Comparison of ENCODE assay signal across 10 cellular contexts in the genomic region with DNA sequence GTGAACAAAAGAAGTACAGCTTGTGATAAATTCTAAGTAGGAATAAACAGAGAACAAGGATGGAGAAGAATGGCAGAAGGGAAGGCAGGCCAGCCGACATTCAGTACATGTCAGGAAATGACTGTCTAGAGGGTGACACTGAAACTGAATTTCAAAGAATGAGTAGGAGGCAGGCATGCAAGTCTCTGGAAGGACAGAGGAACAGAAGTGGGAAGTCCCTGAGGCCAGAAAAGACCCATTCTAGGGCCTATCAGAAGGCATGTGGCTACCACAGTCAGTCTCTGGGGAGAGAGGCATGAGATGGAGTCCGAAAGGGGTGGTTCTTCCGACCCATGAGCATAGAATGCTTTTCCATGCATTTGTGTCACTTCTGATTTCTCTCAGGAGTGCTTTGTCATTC.
DNase-seq lines count a peak whose midpoint lies in the region; ATAC-seq and TF ChIP-seq lines count a peak whose summit lies in the region.
"Had no signal": no experiment of that assay in that cellular context is flagged by ENCODE, and none has a peak within 500 bp of the region (broad histone marks: within the 10 kb centered on the region; RNA-seq: fewer than 3 reads in every experiment).

No MANE protein-coding gene starts in this region.

- no peak overlapping the region for H3K4me3 ChIP-seq in right atrium auricular region
- H3K4me3 ChIP-seq: pancreas had no signal

- no peaks in the 10 kb centered on the region for H3K27me3 Mint-ChIP-seq in stimulated activated naive CD8-positive, alpha-beta T cell treated with anti-CD3 and anti-CD28 coated beads, Interleukin-15, amount 100 ng/mL, for 72 hours

- H3K4me1 Mint-ChIP-seq in stimulated activated naive CD8-positive, alpha-beta T cell treated with anti-CD3 and anti-CD28 coated beads, Interleukin-15, amount 100 ng/mL, for 72 hours = peaks cover 14% of the 10 kb centered on the region

- no peak overlapping the region for H3K27ac ChIP-seq in right atrium auricular region
- H3K27ac ChIP-seq: pancreas had no signal

- H3K27me3 ChIP-seq in right atrium auricular region = no peaks in the 10 kb centered on the region

- no peaks in the 10 kb centered on the region for H3K4me1 ChIP-seq in right atrium auricular region
- H3K4me1 ChIP-seq: pancreas had no signal

- no peaks in the 10 kb centered on the region for H3K36me3 ChIP-seq in right atrium auricular region
- H3K36me3 ChIP-seq: pancreas had no signal

- no peak overlapping the region for H3K4me3 Mint-ChIP-seq in stimulated activated naive CD8-positive, alpha-beta T cell treated with anti-CD3 and anti-CD28 coated beads, Interleukin-15, amount 100 ng/mL, for 72 hours

- no peak for DNase-seq in stimulated activated naive CD8-positive, alpha-beta T cell treated with anti-CD3 and anti-CD28 coated beads, Interleukin-15, amount 100 ng/mL, for 72 hours
- DNase-seq in right atrium auricular region (ENCODE audit: low spot score) (no peak), NCI-H2029 (lab: John Stamatoyannopoulos, UW) (no peak), DMS153 treated with DMSO at 0.1 percent for 48 hours (lab: John Stamatoyannopoulos, UW; ENCODE audit: unreplicated experiment) (no peak)
- DNase-seq: activated CD4-positive, alpha-beta T cell treated with anti-CD3 and anti-CD28 coated beads for 4 hours; kidney had no signal

- no peak for TF ChIP-seq CTCF in right atrium auricular region (IDR thresholded peaks at IDR 0.05)

- no peaks in the 10 kb centered on the region for H3K9me3 ChIP-seq in right atrium auricular region
- H3K9me3 ChIP-seq: pancreas had no signal

- H3K9me3 Mint-ChIP-seq in stimulated activated naive CD8-positive, alpha-beta T cell treated with anti-CD3 and anti-CD28 coated beads, Interleukin-15, amount 100 ng/mL, for 72 hours = no peaks in the 10 kb centered on the region

- ATAC-seq in GM19035 (IDR thresholded peaks at IDR 0.05; ENCODE audit: unreplicated experiment) (peak; percentile 87), HG02571 (IDR thresholded peaks at IDR 0.05; ENCODE audit: unreplicated experiment) (peak; percentile 97), HG03432 (IDR thresholded peaks at IDR 0.05; ENCODE audit: unreplicated experiment) (peak; percentile 95)
- peak; percentile 45 for ATAC-seq in stimulated activated naive CD8-positive, alpha-beta T cell treated with anti-CD3 and anti-CD28 coated beads, Interleukin-15, amount 100 ng/mL, for 72 hours

- no peak overlapping the region for H3K27ac Mint-ChIP-seq in stimulated activated naive CD8-positive, alpha-beta T cell treated with anti-CD3 and anti-CD28 coated beads, Interleukin-15, amount 100 ng/mL, for 72 hours

Comparison
In these comparisons a context has a peak if more than half of its experiments do, and no peak if none do; other contexts are left out.
1. ATAC-seq: peak in every context shown above with its lines; median percentile 97 in HG02571; 95 in HG03432; 87 in GM19035; 45 in stimulated activated naive CD8-positive, alpha-beta T cell treated with anti-CD3 and anti-CD28 coated beads, Interleukin-15, amount 100 ng/mL, for 72 hours.